8 cellular contexts compared by ENCODE assay signal in the genomic region with DNA sequence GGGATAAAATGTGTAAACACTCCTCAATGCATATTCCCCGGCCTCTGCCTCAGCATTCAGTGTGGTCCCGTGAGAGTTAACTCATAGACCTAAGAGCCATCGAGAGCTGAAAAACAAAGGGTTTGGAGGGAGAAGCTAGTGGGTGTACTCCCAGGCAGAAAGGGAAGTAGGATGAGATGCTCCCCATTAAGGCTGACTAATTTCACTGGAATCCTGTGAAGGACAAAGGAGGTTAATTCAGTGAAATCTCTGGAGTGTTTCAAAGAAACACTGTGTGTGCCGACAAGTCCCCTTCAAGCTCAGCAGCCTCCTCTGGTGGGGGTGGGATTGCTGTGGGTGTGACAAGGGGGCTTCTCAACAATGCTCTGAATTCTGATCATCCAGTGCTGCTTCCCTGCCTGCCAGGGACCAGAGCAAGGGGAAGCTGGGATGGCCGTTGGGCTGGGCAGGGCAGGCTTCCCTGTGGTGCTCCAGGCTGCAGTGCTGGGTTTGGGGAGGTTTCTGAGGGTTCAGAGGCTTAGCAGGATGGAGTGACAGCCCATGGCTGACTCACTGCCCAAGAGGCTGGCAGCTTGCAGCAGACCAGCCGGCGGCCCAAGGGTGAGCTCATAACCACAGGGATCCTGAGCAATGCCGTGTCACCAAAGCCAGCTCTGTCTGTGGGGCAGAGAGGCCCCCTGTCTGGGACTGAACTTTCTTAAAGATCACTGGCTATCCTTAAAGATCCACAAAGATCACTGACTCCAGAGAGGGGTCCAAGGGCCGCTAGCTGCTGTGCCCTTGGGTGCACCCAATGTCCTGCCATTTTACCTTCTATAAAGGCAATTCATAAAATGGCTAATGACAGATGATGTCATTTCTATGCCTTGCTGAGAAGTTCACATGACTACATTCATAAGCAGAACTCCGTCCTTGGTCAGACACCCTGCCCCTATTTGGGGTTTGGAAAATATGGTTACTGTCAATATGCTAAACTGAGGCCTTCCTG.
A peak's percentile ranks its signal among the peaks of the same experiment; 100 is the strongest.
DNase-seq lines count a peak whose midpoint lies in the region; FAIRE-seq and TF ChIP-seq lines count a peak whose summit lies in the region.
"Had no signal": no experiment of that assay in that cellular context is flagged by ENCODE, and none has a peak within 500 bp of the region (broad histone marks: within the 10 kb centered on the region; RNA-seq: fewer than 3 reads in every experiment).

No MANE protein-coding gene starts in this region.

- no peaks in the 10 kb centered on the region for H3K4me1 Mint-ChIP-seq in activated T-helper 1 cell treated with anti-CD3 and anti-CD28 coated beads, Interleukin-12 subunit alpha, Interleukin-12 subunit beta, Interleukin-2, Interleukin-4 antibody, amounts not matched to agents 30 ng/mL and 10 ng/mL and 1 ng/mL, durations not matched to agents 14 hours and 24 hours and 36 hours (ENCODE audit: low read depth)

- no peak overlapping the region for H4K91ac ChIP-seq in H1 (replicated peaks; ENCODE audit: insufficient read length, low read length)

- H2BK15ac ChIP-seq in H1 (ENCODE audit: low read length), result 0 out of 2 replicates have a peak overlapping the region, but pooled peaks have one; percentile 29

- H3K9ac ChIP-seq in H1 (replicated peaks in 1 of 4; ENCODE audit: extremely low read depth in 1 of 4, low read depth in 3 of 4, low read length in 3 of 4) (no peak overlapping the region), skeletal muscle satellite cell (ENCODE audit: low read depth, low read length) (peak overlapping the region; percentile 90)

- H3K56ac ChIP-seq in H1 (replicated peaks; ENCODE audit: insufficient read length, low read depth, low read length), result no peak overlapping the region

- H3K79me1 ChIP-seq in H1 (ENCODE audit: low read depth, low read length), result no peaks in the 10 kb centered on the region

- H3K9me3 ChIP-seq in H1 (ENCODE audit: insufficient read depth in 2 of 2, low read depth in 1 of 2, low read length in 1 of 2) (no peaks in the 10 kb centered on the region), skeletal muscle satellite cell (replicated peaks; ENCODE audit: low read length) (no peaks in the 10 kb centered on the region)

- peak overlapping the region; percentile 15; the same call in 1 of the 2 replicates for H2BK5ac ChIP-seq in H1 (ENCODE audit: low read depth, low read length)

- H2BK120ac ChIP-seq in H1 (replicated peaks; ENCODE audit: low read depth, low read length), result no peak overlapping the region

- no peak overlapping the region for H3K4me3 ChIP-seq in H1 (ENCODE audit: extremely low read depth in 1 of 4, insufficient read depth in 2 of 4, low read depth in 3 of 4, low read length in 4 of 4)
- peak overlapping the region; percentile 64 for H3K4me3 ChIP-seq in skeletal muscle satellite cell (ENCODE audit: low read length)

- peak overlapping the region; percentile 88; the same call in 1 of the 2 replicates for H2BK12ac ChIP-seq in H1 (ENCODE audit: low read depth, low read length)

- H3K4me1 ChIP-seq in H1 (replicated peaks in 1 of 4; ENCODE audit: control insufficient read depth in 3 of 4, insufficient read depth in 4 of 4, low read length in 3 of 4) (peaks cover 0 to 6% (median 2%) of the 10 kb centered on the region in 4 experiments; a peak in 2 of 7 replicates), skeletal muscle satellite cell (ENCODE audit: control insufficient read depth, insufficient read depth, low read length) (peaks cover 39% of the 10 kb centered on the region)

- H3K27ac Mint-ChIP-seq in activated T-helper 1 cell treated with anti-CD3 and anti-CD28 coated beads, Interleukin-12 subunit alpha, Interleukin-12 subunit beta, Interleukin-2, Interleukin-4 antibody, amounts not matched to agents 30 ng/mL and 10 ng/mL and 1 ng/mL, durations not matched to agents 14 hours and 24 hours and 36 hours, result no peak overlapping the region

- no peak overlapping the region for H4K8ac ChIP-seq in H1 (ENCODE audit: extremely low read depth, insufficient read depth, low read length)

- H3K36me3 Mint-ChIP-seq in activated T-helper 1 cell treated with anti-CD3 and anti-CD28 coated beads, Interleukin-12 subunit alpha, Interleukin-12 subunit beta, Interleukin-2, Interleukin-4 antibody, amounts not matched to agents 30 ng/mL and 10 ng/mL and 1 ng/mL, durations not matched to agents 14 hours and 24 hours and 36 hours (ENCODE audit: low read depth), result no peaks in the 10 kb centered on the region

- no peak overlapping the region for H4K5ac ChIP-seq in H1 (ENCODE audit: insufficient read length, low read depth, low read length)

- FAIRE-seq in H1 (lab: Jason Lieb, UNC), result no peak

- no peaks in the 10 kb centered on the region for H3K27me3 ChIP-seq in H1 (replicated peaks in 1 of 4; ENCODE audit: control insufficient read depth in 3 of 4, extremely low read depth in 1 of 4, insufficient read depth in 3 of 4, low read length in 3 of 4)
- no peaks in the 10 kb centered on the region for H3K27me3 ChIP-seq in skeletal muscle satellite cell (ENCODE audit: control insufficient read depth, insufficient read depth, low read length)

- H3K36me3 ChIP-seq in H1 (ENCODE audit: control insufficient read depth in 2 of 4, insufficient read depth in 4 of 4, low read length in 3 of 4), result no peaks in the 10 kb centered on the region
- no peaks in the 10 kb centered on the region for H3K36me3 ChIP-seq in skeletal muscle satellite cell (ENCODE audit: insufficient read depth, low read length)

- TF ChIP-seq POLR2A in H1 (IDR thresholded peaks at IDR 0.05; ENCODE audit: control extremely low read depth in 1 of 2, low read depth in 2 of 2, low read length in 2 of 2), result no peak

- no peak overlapping the region for H3K23ac ChIP-seq in H1 (ENCODE audit: insufficient read length)

- DNase-seq in H4 (ENCODE audit: low spot score) (peak; percentile 99), NOMO-1 (lab: John Stamatoyannopoulos, UW; ENCODE audit: unreplicated experiment in 2 of 2) (peak; percentile 18 to 59), H1 (ENCODE audit: low read depth in 1 of 2, low spot score in 2 of 2) (peak in 1 of 2 experiments; percentile 56), putamen (ENCODE audit: low spot score) (no peak), DMS114 treated with DMSO at 0.1 percent for 48 hours (lab: John Stamatoyannopoulos, UW; ENCODE audit: unreplicated experiment) (no peak)
- no peak for DNase-seq in activated T-helper 1 cell treated with anti-CD3 and anti-CD28 coated beads, Interleukin-12 subunit alpha, Interleukin-12 subunit beta, Interleukin-2, Interleukin-4 antibody, amounts not matched to agents 30 ng/mL and 10 ng/mL and 1 ng/mL, durations not matched to agents 14 hours and 24 hours and 36 hours (ENCODE audit: low spot score)
- DNase-seq: NCI-H526 treated with DMSO at 0.1 percent for 48 hours had no signal

- no peak for TF ChIP-seq EP300 in H1 (IDR thresholded peaks at IDR 0.05; ENCODE audit: borderline replicate concordance in 1 of 2, low read depth in 2 of 2, low read length in 2 of 2)

- no peak overlapping the region for H3K4ac ChIP-seq in H1 (replicated peaks; ENCODE audit: insufficient read length, low read depth, low read length)

- no peaks in the 10 kb centered on the region for H4K20me1 ChIP-seq in H1 (replicated peaks in 1 of 2; ENCODE audit: control insufficient read depth in 1 of 2, insufficient read depth in 2 of 2, low read length in 2 of 2)

- no peak overlapping the region; the same call in 1 of the 2 replicates for H3K18ac ChIP-seq in H1 (ENCODE audit: extremely low read depth, low read length)

- H2AFZ ChIP-seq in H1 (ENCODE audit: low read length), result peak overlapping the region; percentile 55

- no peaks in the 10 kb centered on the region for H3K23me2 ChIP-seq in H1 (ENCODE audit: low read depth, low read length)

- H3K14ac ChIP-seq in H1 (ENCODE audit: insufficient read length), result no peak overlapping the region

- no peak overlapping the region for H3K4me3 Mint-ChIP-seq in activated T-helper 1 cell treated with anti-CD3 and anti-CD28 coated beads, Interleukin-12 subunit alpha, Interleukin-12 subunit beta, Interleukin-2, Interleukin-4 antibody, amounts not matched to agents 30 ng/mL and 10 ng/mL and 1 ng/mL, durations not matched to agents 14 hours and 24 hours and 36 hours

- POLR2A ChIA-PET in H1 (lab: Charles Lee; ENCODE audit: partially characterized antibody), result interaction anchor here (1.0 to 1.1 kb wide), 2 partner anchors 9 to 10 kb away, joined by 3 read pairs; no protein-coding TSS in a partner anchor

- H2AK5ac ChIP-seq in H1 (ENCODE audit: low read depth, low read length), result no peak overlapping the region

- WGBS in H1 (ENCODE audit: extremely low coverage in 1 of 2, insufficient coverage in 1 of 2, insufficient read length in 1 of 2, insufficient replicate concordance in 2 of 2, low coverage in 1 of 2, low lambda C conversion rate in 2 of 2, missing lambda C conversion rate in 1 of 2), 2 experiments, result 83% methylated on average over 10 of the region's 10 CpGs; no CpG with 5 or more reads in 1 of the 2 experiments

- no peak for TF ChIP-seq RAD21 in H1 (IDR thresholded peaks at IDR 0.05 in 1 of 2, conservative IDR thresholded peaks at IDR 0.05 in 1 of 2; ENCODE audit: low read depth in 2 of 2, low read length in 2 of 2)

- TF ChIP-seq CTCF in H1 (IDR thresholded peaks at IDR 0.05; ENCODE audit: control extremely low read depth in 1 of 3, insufficient read depth in 1 of 3, low read depth in 1 of 3, low read length in 3 of 3), result no peak

- H3K79me2 ChIP-seq in H1 (ENCODE audit: control insufficient read depth in 1 of 2, insufficient read depth in 2 of 2, low read length in 2 of 2), result no peaks in the 10 kb centered on the region

- H3K4me2 ChIP-seq in H1 (ENCODE audit: insufficient read depth in 1 of 2, low read depth in 2 of 2, low read length in 2 of 2), result no peak overlapping the region; a peak in 1 of 4 replicates
- peak overlapping the region; percentile 85 for H3K4me2 ChIP-seq in skeletal muscle satellite cell (ENCODE audit: low read length)

- H2BK20ac ChIP-seq in H1 (ENCODE audit: low read length), result no peak overlapping the region

- H3K27ac ChIP-seq in H1 (ENCODE audit: low read depth, low read length), result no peak overlapping the region

- H3K27me3 Mint-ChIP-seq in activated T-helper 1 cell treated with anti-CD3 and anti-CD28 coated beads, Interleukin-12 subunit alpha, Interleukin-12 subunit beta, Interleukin-2, Interleukin-4 antibody, amounts not matched to agents 30 ng/mL and 10 ng/mL and 1 ng/mL, durations not matched to agents 14 hours and 24 hours and 36 hours (ENCODE audit: insufficient read depth), result peaks cover 3% of the 10 kb centered on the region

- intact Hi-C loops in activated T-helper 1 cell treated with anti-CD3 and anti-CD28 coated beads, Interleukin-12 subunit alpha, Interleukin-12 subunit beta, Interleukin-2, Interleukin-4 antibody, amounts not matched to agents 30 ng/mL and 10 ng/mL and 1 ng/mL, durations not matched to agents 14 hours and 24 hours and 36 hours (cut with micrococcal nuclease), result no loop called here

- CTCF ChIA-PET in H1 (lab: Charles Lee; ENCODE audit: partially characterized antibody), result interaction anchor here (0.5 to 10.7 kb wide), 15 partner anchors 8 to 950 kb away, joined by 3 to 95 read pairs (median 5); no protein-coding TSS in a partner anchor

- no peaks in the 10 kb centered on the region for H3K9me3 Mint-ChIP-seq in activated T-helper 1 cell treated with anti-CD3 and anti-CD28 coated beads, Interleukin-12 subunit alpha, Interleukin-12 subunit beta, Interleukin-2, Interleukin-4 antibody, amounts not matched to agents 30 ng/mL and 10 ng/mL and 1 ng/mL, durations not matched to agents 14 hours and 24 hours and 36 hours

Comparison
In these comparisons a context has a peak if more than half of its experiments do, and no peak if none do; other contexts are left out.
1. DNase-seq: peak in H4 (single experiment) and NOMO-1 (2 of 2); none in putamen (single experiment), activated T-helper 1 cell treated with anti-CD3 and anti-CD28 coated beads, Interleukin-12 subunit alpha, Interleukin-12 subunit beta, Interleukin-2, Interleukin-4 antibody, amounts not matched to agents 30 ng/mL and 10 ng/mL and 1 ng/mL, durations not matched to agents 14 hours and 24 hours and 36 hours (single experiment) and DMS114 treated with DMSO at 0.1 percent for 48 hours (single experiment).